25 cellular contexts compared by ENCODE assay signal in the genomic region with DNA sequence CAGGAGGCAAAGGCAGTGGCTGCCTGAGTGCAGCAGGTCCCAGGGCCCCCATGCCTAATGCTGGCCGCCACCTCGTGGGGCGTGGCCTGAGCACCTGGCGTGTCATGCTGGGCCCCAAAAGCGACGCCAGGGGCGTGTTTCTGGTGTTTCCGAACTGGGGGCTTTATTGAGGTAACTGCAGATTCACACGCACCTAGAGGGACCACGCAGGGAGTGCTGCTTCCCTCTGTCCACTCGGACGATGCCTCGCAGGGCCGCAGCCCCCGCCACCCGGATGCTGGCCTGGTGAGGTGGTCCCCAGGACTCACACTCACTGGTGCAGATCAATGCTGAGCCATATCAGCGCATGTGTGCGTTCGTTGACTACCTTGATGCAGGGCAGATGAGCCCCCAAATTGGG.
"Had no signal": no experiment of that assay in that cellular context is flagged by ENCODE, and none has a peak within 500 bp of the region (broad histone marks: within the 10 kb centered on the region; RNA-seq: fewer than 3 reads in every experiment).

No MANE protein-coding gene starts in this region.

- H3K79me2 ChIP-seq: parathyroid adenoma had no signal

- H3K36me3 ChIP-seq: right atrium auricular region, suprapubic skin, tibial artery had no signal

- H3K9me3 Mint-ChIP-seq: activated CD4-positive, alpha-beta memory T cell treated with anti-CD3 and anti-CD28 coated beads, Interleukin-2, amount 10 ng/mL, durations not matched to agents 7 days and 5 days; activated T-cell treated with anti-CD3 and anti-CD28 coated beads, Interleukin-2, amount 50 U/mL, for 24 hours; nephron; T-helper 1 cell treated with Interleukin-12 subunit alpha and Interleukin-12 subunit beta and Interleukin-4 antibody, amounts not matched to agents 30 μg/mL and 1 μg/mL, for 36 hours had no signal

- H3K27me3 Mint-ChIP-seq: activated CD4-positive, alpha-beta memory T cell treated with anti-CD3 and anti-CD28 coated beads, Interleukin-2, amount 10 ng/mL, durations not matched to agents 7 days and 5 days had no signal

- H3K9ac ChIP-seq: parathyroid adenoma had no signal

- H3K4me3 ChIP-seq: coronary artery, dorsolateral prefrontal cortex, right atrium auricular region, smooth muscle cell, suprapubic skin, tibial artery had no signal

- DNase-seq: activated CD4-positive, alpha-beta memory T cell treated with anti-CD3 and anti-CD28 coated beads, Interleukin-2, amount 10 ng/mL, durations not matched to agents 7 days and 5 days; activated CD4-positive, alpha-beta T cell treated with anti-CD3 and anti-CD28 coated beads for 48 hours; activated CD8-positive, alpha-beta memory T cell treated with anti-CD3 and anti-CD28 coated beads, Interleukin-2, amount 50 U/mL, for 48 hours; activated gamma-delta T cell treated with Interleukin-2 at 50 U/mL for 16 hours; activated naive CD4-positive, alpha-beta T cell treated with anti-CD3 and anti-CD28 coated beads, Interleukin-2, amount 50 U/mL, for 16 hours; activated T-cell treated with anti-CD3 and anti-CD28 coated beads, Interleukin-2, amount 50 U/mL, for 24 hours; anterior cingulate cortex; dorsolateral prefrontal cortex; effector memory CD4-positive, alpha-beta T cell; islet precursor cell; left cardiac atrium; left ventricle myocardium superior; mammary epithelial cell; stimulated activated naive CD4-positive, alpha-beta T cell; SW 1271; T-helper 9 cell had no signal

- H3K27ac ChIP-seq: coronary artery, dorsolateral prefrontal cortex, parathyroid adenoma, right atrium auricular region, suprapubic skin, tibial artery, VCaP had no signal

- H3K4me1 Mint-ChIP-seq: activated CD4-positive, alpha-beta memory T cell treated with anti-CD3 and anti-CD28 coated beads, Interleukin-2, amount 10 ng/mL, durations not matched to agents 7 days and 5 days had no signal

- H2AFZ ChIP-seq: parathyroid adenoma had no signal

- H3K4me3 Mint-ChIP-seq: activated CD4-positive, alpha-beta memory T cell treated with anti-CD3 and anti-CD28 coated beads, Interleukin-2, amount 10 ng/mL, durations not matched to agents 7 days and 5 days; activated T-cell treated with anti-CD3 and anti-CD28 coated beads, Interleukin-2, amount 50 U/mL, for 24 hours; nephron; T-helper 1 cell treated with Interleukin-12 subunit alpha and Interleukin-12 subunit beta and Interleukin-4 antibody, amounts not matched to agents 30 μg/mL and 1 μg/mL, for 36 hours had no signal

- H3K4me1 ChIP-seq: parathyroid adenoma, right atrium auricular region, tibial artery had no signal

- H3K27ac Mint-ChIP-seq: activated CD4-positive, alpha-beta memory T cell treated with anti-CD3 and anti-CD28 coated beads, Interleukin-2, amount 10 ng/mL, durations not matched to agents 7 days and 5 days; activated T-cell treated with anti-CD3 and anti-CD28 coated beads, Interleukin-2, amount 50 U/mL, for 24 hours; nephron; T-helper 1 cell treated with Interleukin-12 subunit alpha and Interleukin-12 subunit beta and Interleukin-4 antibody, amounts not matched to agents 30 μg/mL and 1 μg/mL, for 36 hours had no signal

- ATAC-seq: left cardiac atrium, left ventricle myocardium superior had no signal

- H3K27me3 ChIP-seq: right atrium auricular region had no signal

- H3K9me3 ChIP-seq: right atrium auricular region, suprapubic skin, tibial artery had no signal

- H3K4me2 ChIP-seq: smooth muscle cell had no signal
